Comparison of ENCODE assay signal across 12 cellular contexts in genomic region chr21:32494946-32495703, GRCh38.
DNase-seq lines count a peak whose midpoint lies in the region; ATAC-seq and TF ChIP-seq lines count a peak whose summit lies in the region.
"Had no signal": no experiment of that assay in that cellular context is flagged by ENCODE, and none has a peak within 500 bp of the region (broad histone marks: within the 10 kb centered on the region; RNA-seq: fewer than 3 reads in every experiment).

No MANE protein-coding gene starts in this region.

- no peaks in the 10 kb centered on the region for H3K79me2 ChIP-seq in GM23248 (ENCODE audit: insufficient read depth)

- 0 out of 2 replicates have a peak overlapping the region, but pooled peaks have one; percentile 12 for H2AFZ ChIP-seq in GM23248

- H3K4me1 ChIP-seq in GM23248 (ENCODE audit: insufficient read depth) (peaks cover 33% of the 10 kb centered on the region), SJSA1 (replicated peaks) (peaks cover 60% of the 10 kb centered on the region), sigmoid colon (peaks cover 0 to 19% (median 14%) of the 10 kb centered on the region in 4 donors), SJCRH30 (no peaks in the 10 kb centered on the region)

- no peaks in the 10 kb centered on the region for H3K9me3 ChIP-seq in GM23248 (ENCODE audit: low read depth)
- no peaks in the 10 kb centered on the region for H3K9me3 ChIP-seq in SJSA1 (replicated peaks)
- H3K9me3 ChIP-seq in sigmoid colon = no peaks in the 10 kb centered on the region
- H3K9me3 ChIP-seq in SJCRH30 (replicated peaks) = no peaks in the 10 kb centered on the region

- in situ Hi-C loops in GM23248 (cut with MboI) = no loop called here

- H3K4me3 ChIP-seq in GM23248 = peak overlapping the region; percentile 10; the same call in 1 of the 2 replicates
- H3K4me3 ChIP-seq in SJSA1 = no peak overlapping the region
- no peak overlapping the region for H3K4me3 ChIP-seq in sigmoid colon
- no peak overlapping the region for H3K4me3 ChIP-seq in SJCRH30

- H3K4me2 ChIP-seq in GM23248 (ENCODE audit: unreplicated experiment) = peak overlapping the region; percentile 74

- H3K27ac ChIP-seq in GM23248 (peak overlapping the region; percentile 89), SJSA1 (peak overlapping the region; percentile 79), sigmoid colon (peak overlapping the region in 1 of 4 donors; percentile 25), SJCRH30 (no peak overlapping the region)

- peaks cover 41% of the 10 kb centered on the region for H3F3A ChIP-seq in GM23248 (ENCODE audit: insufficient read depth)

- 43% methylated on average over 10 of the region's 10 CpGs for WGBS in GM23248 (ENCODE audit: low coverage in 1 of 2, low lambda C conversion rate in 2 of 2, missing lambda C conversion rate in 2 of 2), 2 experiments
- 26 to 63% methylated on average over 10 of the region's 10 CpGs for WGBS in sigmoid colon, 2 donors

- intact Hi-C loops in sigmoid colon (cut with DNase I) = no loop called here
- intact Hi-C loops in left ventricle myocardium superior (cut with micrococcal nuclease) = no loop called here

- no peaks in the 10 kb centered on the region for H3K9me2 ChIP-seq in GM23248 (ENCODE audit: insufficient read depth)

- H3K9ac ChIP-seq in GM23248 = peak overlapping the region; percentile 65

- TF ChIP-seq EP300 in sigmoid colon (IDR thresholded peaks at IDR 0.05) = no peak

- no peaks in the 10 kb centered on the region for H3K36me3 ChIP-seq in GM23248 (ENCODE audit: low read depth)
- peaks cover 11% of the 10 kb centered on the region for H3K36me3 ChIP-seq in SJSA1
- H3K36me3 ChIP-seq in sigmoid colon = peaks cover 0 to 23% (median 2%) of the 10 kb centered on the region in 4 donors
- H3K36me3 ChIP-seq in SJCRH30 = no peaks in the 10 kb centered on the region

- DNase-seq in GM23248 (peak; percentile 87), SJSA1 (ENCODE audit: low read depth in 1 of 2, low spot score in 2 of 2) (peak; percentile 56 to 70), fibroblast of gingiva (ENCODE audit: low read depth) (peak; percentile 42), sigmoid colon (peak; percentile 20), left ventricle myocardium superior (no peak), SJCRH30 (no peak)
- DNase-seq in stimulated activated CD8-positive, alpha-beta memory T cell treated with anti-CD3 and anti-CD28 coated beads, Interleukin-4, amount 100 ng/mL, for 48 hours = no peak
- DNase-seq: H7, NCI-H2081 treated with DMSO at 0.1 percent for 48 hours, nephron progenitor cell, SHP77 had no signal

- H4K20me1 ChIP-seq in GM23248 (ENCODE audit: insufficient read depth) = no peaks in the 10 kb centered on the region

- no peak for TF ChIP-seq POLR2A in sigmoid colon (IDR thresholded peaks at IDR 0.05)

- no peak for ATAC-seq in left ventricle myocardium superior
- no peak for ATAC-seq in HG03097 (IDR thresholded peaks at IDR 0.05; ENCODE audit: low FRiP score, unreplicated experiment)

- TF ChIP-seq CTCF in sigmoid colon (IDR thresholded peaks at IDR 0.05) = no peak

- H3K27me3 ChIP-seq in GM23248 (replicated peaks; ENCODE audit: insufficient read depth) (no peaks in the 10 kb centered on the region), SJSA1 (replicated peaks) (no peaks in the 10 kb centered on the region), sigmoid colon (no peaks in the 10 kb centered on the region), SJCRH30 (no peaks in the 10 kb centered on the region; the same call in 1 of the 2 replicates)

Comparison
In these comparisons a context has a peak if more than half of its experiments do, and no peak if none do; other contexts are left out.
1. DNase-seq: peak in GM23248 (single experiment), SJSA1 (2 of 2), fibroblast of gingiva (single experiment) and sigmoid colon (single experiment); none in left ventricle myocardium superior (single experiment), SJCRH30 (0 of 2) and stimulated activated CD8-positive, alpha-beta memory T cell treated with anti-CD3 and anti-CD28 coated beads, Interleukin-4, amount 100 ng/mL, for 48 hours (single experiment).